In the genomic region with DNA sequence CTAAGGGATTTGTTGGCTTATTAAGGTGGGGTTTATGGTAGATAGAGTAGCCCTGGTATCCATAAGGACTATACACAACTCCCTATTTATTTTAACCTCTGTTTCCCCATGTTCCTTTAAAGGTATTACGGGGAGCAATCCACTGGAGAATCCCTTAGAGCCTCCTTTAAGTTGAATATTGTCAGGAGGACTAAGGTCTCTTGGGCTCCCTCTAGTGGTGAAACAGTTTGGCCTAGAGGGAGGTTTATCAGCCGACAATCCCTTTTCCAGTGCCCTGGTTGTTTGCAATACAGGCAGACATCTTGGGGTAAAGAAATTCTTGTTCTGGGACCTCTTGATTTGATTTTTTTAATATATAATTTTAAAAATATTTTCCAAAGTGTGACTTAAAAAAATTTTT, we compare ENCODE assay signal across 8 cellular contexts. TPM values are rescaled to one million over a fixed set of nuclear protein-coding genes. Genes with fewer than 3 reads are reported as not detected.
DNase-seq lines count a peak whose midpoint lies in the region; ATAC-seq and TF ChIP-seq lines count a peak whose summit lies in the region.

No MANE protein-coding gene starts in this region.

- peaks cover 2% of the 10 kb centered on the region for H3K27me3 Mint-ChIP-seq in glutamatergic neuron (ENCODE audit: unreplicated experiment)

- peak; percentile 91 for ATAC-seq in GM18868 (IDR thresholded peaks at IDR 0.05; ENCODE audit: unreplicated experiment)
- ATAC-seq in HG03439 (IDR thresholded peaks at IDR 0.05; ENCODE audit: unreplicated experiment): no peak

- H3K27me3 ChIP-seq in HL-60 (ENCODE audit: insufficient read depth, poor library complexity, severe bottlenecking) (no peaks in the 10 kb centered on the region), OCI-LY3 (ENCODE audit: low read depth, low read length) (no peaks in the 10 kb centered on the region)

- H3K79me2 ChIP-seq in OCI-LY3 (ENCODE audit: low read length): peaks cover 45% of the 10 kb centered on the region

- H2AFZ ChIP-seq in OCI-LY3 (ENCODE audit: low read depth, low read length): no peak overlapping the region

- peak; percentile 67 for TF ChIP-seq CTCF in HL-60 (IDR thresholded peaks at IDR 0.05; ENCODE audit: insufficient read depth, low read length)
- peak; percentile 68 for TF ChIP-seq CTCF in OCI-LY3 (IDR thresholded peaks at IDR 0.05; ENCODE audit: low read depth, low read length)
- TF ChIP-seq CTCF in glutamatergic neuron (IDR thresholded peaks at IDR 0.05; ENCODE audit: partially characterized antibody, unreplicated experiment): peak; percentile 85

- H3K27ac Mint-ChIP-seq in glutamatergic neuron (ENCODE audit: unreplicated experiment): no peak overlapping the region

- H3K36me3 ChIP-seq in OCI-LY3 (replicated peaks; ENCODE audit: low read depth, low read length): no peaks in the 10 kb centered on the region

- H3K4me3 Mint-ChIP-seq in glutamatergic neuron (ENCODE audit: unreplicated experiment): no peak overlapping the region

- H3K9ac ChIP-seq in OCI-LY3 (ENCODE audit: low read length): no peak overlapping the region

- no peak overlapping the region for H3K4me2 ChIP-seq in OCI-LY3 (ENCODE audit: low read length)

- H3K4me1 ChIP-seq in OCI-LY3 (ENCODE audit: low read length): no peaks in the 10 kb centered on the region

- peaks cover 6% of the 10 kb centered on the region for H3K36me3 Mint-ChIP-seq in glutamatergic neuron (ENCODE audit: unreplicated experiment)

- no peaks in the 10 kb centered on the region for H3K9me3 ChIP-seq in OCI-LY3 (ENCODE audit: insufficient read depth, low read length)

- H4K20me1 ChIP-seq in OCI-LY3 (ENCODE audit: insufficient read depth, low read length): peaks cover 39% of the 10 kb centered on the region

- no peak overlapping the region for H3K27ac ChIP-seq in HL-60 (replicated peaks)
- no peak overlapping the region for H3K27ac ChIP-seq in OCI-LY3 (ENCODE audit: low read length)

- peaks cover 3% of the 10 kb centered on the region for H3K9me3 Mint-ChIP-seq in glutamatergic neuron (ENCODE audit: unreplicated experiment)

- DNase-seq in Ammon's horn (ENCODE audit: low spot score) (peak; percentile 62), HL-60 (ENCODE audit: low read depth in 1 of 2, low spot score in 1 of 2) (peak; percentile 40 to 68), glutamatergic neuron (peak; percentile 28), pulmonary artery endothelial cell (ENCODE audit: low read depth, low spot score) (peak; percentile 35)
- peak; percentile 38 for DNase-seq in activated naive CD4-positive, alpha-beta T cell treated with Interleukin-2 at 50 U/mL for 16 hours

- H3K4me3 ChIP-seq in HL-60 (replicated peaks; ENCODE audit: insufficient read depth, low read length) (no peak overlapping the region), OCI-LY3 (ENCODE audit: low read length) (no peak overlapping the region)

- H3K4me1 Mint-ChIP-seq in glutamatergic neuron (ENCODE audit: low read depth, unreplicated experiment): no peaks in the 10 kb centered on the region

RNA-seq across cellular contexts. Expression of a gene that starts 12.9 kb away (rescaled TPM):
- total RNA-seq in glutamatergic neuron (ENCODE audit: unreplicated experiment) (122 TPM), pulmonary artery endothelial cell (71.3 and 75.6 TPM in 2 replicates)

RNA-seq across cellular contexts. Expression of a gene that starts 51.2 kb away (rescaled TPM):
- total RNA-seq in glutamatergic neuron (ENCODE audit: unreplicated experiment) (0.93 TPM), pulmonary artery endothelial cell (0.07 TPM in 2 replicates)
